18 cellular contexts compared by ENCODE assay signal in genomic region chr19:44949550-44949949, GRCh38. TPM values are rescaled to one million over a fixed set of nuclear protein-coding genes. Genes with fewer than 3 reads are reported as not detected.
DNase-seq lines count a peak whose midpoint lies in the region; ATAC-seq and TF ChIP-seq lines count a peak whose summit lies in the region.
"Had no signal": no experiment of that assay in that cellular context is flagged by ENCODE, and none has a peak within 500 bp of the region (broad histone marks: within the 10 kb centered on the region; RNA-seq: fewer than 3 reads in every experiment).

No MANE protein-coding gene starts in this region.

- H4K91ac ChIP-seq in mesenchymal stem cell (ENCODE audit: low read length): no peak overlapping the region

- H3K9me3 Mint-ChIP-seq in MCF 10A (ENCODE audit: unreplicated experiment): no peaks in the 10 kb centered on the region
- no peaks in the 10 kb centered on the region for H3K9me3 Mint-ChIP-seq in stimulated activated memory B cell treated with anti-CD40 and anti-IgM and Interleukin-4, amounts not matched to agents 10 μg/mL and 1 μg/mL and 100 μg/mL, for 72 hours
- H3K9me3 Mint-ChIP-seq: CD4-positive, CD25-positive, alpha-beta regulatory T cell; H9 had no signal

- H3K27me3 ChIP-seq in breast epithelium (no peaks in the 10 kb centered on the region), layer of hippocampus (ENCODE audit: control insufficient read depth, insufficient read depth, low read length) (no peaks in the 10 kb centered on the region), mesenchymal stem cell (ENCODE audit: control insufficient read depth in 1 of 2, insufficient read depth in 1 of 2, low read length in 2 of 2) (no peaks in the 10 kb centered on the region), body of pancreas (no peaks in the 10 kb centered on the region)

- H2BK15ac ChIP-seq in mesenchymal stem cell (ENCODE audit: low read depth, poor library complexity, severe bottlenecking): no peak overlapping the region

- H2BK12ac ChIP-seq in mesenchymal stem cell (ENCODE audit: low read length in 2 of 2): no peak overlapping the region

- H3K4me3 ChIP-seq in breast epithelium (no peak overlapping the region), mesenchymal stem cell (ENCODE audit: insufficient read depth in 1 of 2, low read depth in 1 of 2, low read length in 2 of 2) (no peak overlapping the region), body of pancreas (no peak overlapping the region)

- peaks cover 6% of the 10 kb centered on the region for H3K4me1 Mint-ChIP-seq in MCF 10A (ENCODE audit: insufficient read depth, unreplicated experiment)
- peaks cover 20% of the 10 kb centered on the region for H3K4me1 Mint-ChIP-seq in stimulated activated memory B cell treated with anti-CD40 and anti-IgM and Interleukin-4, amounts not matched to agents 10 μg/mL and 1 μg/mL and 100 μg/mL, for 72 hours

- H3K27ac ChIP-seq in breast epithelium (no peak overlapping the region), layer of hippocampus (ENCODE audit: low read depth, low read length) (peak overlapping the region; percentile 18), mesenchymal stem cell (ENCODE audit: low read length, poor library complexity, severe bottlenecking) (no peak overlapping the region), body of pancreas (no peak overlapping the region)
- H3K27ac ChIP-seq: 22Rv1 had no signal

- H2AK5ac ChIP-seq in mesenchymal stem cell (ENCODE audit: low read length, severe bottlenecking): no peak overlapping the region

- H3K9me3 ChIP-seq in breast epithelium (no peaks in the 10 kb centered on the region), mesenchymal stem cell (ENCODE audit: control insufficient read depth, low read length) (no peaks in the 10 kb centered on the region), body of pancreas (no peaks in the 10 kb centered on the region)

- H3K36me3 Mint-ChIP-seq in MCF 10A (ENCODE audit: insufficient read depth, unreplicated experiment): peaks cover 12% of the 10 kb centered on the region
- H3K36me3 Mint-ChIP-seq in stimulated activated memory B cell treated with anti-CD40 and anti-IgM and Interleukin-4, amounts not matched to agents 10 μg/mL and 1 μg/mL and 100 μg/mL, for 72 hours: no peaks in the 10 kb centered on the region
- H3K36me3 Mint-ChIP-seq: CD4-positive, CD25-positive, alpha-beta regulatory T cell had no signal

- no TSS peak for BruUV-seq in MCF 10A (replicated peaks; lab: Mats Ljungman, UMichigan)

- no peak overlapping the region for H2BK120ac ChIP-seq in mesenchymal stem cell (ENCODE audit: low read depth, low read length)

- CTCF ChIA-PET in MCF 10A (lab: Yijun Ruan, JAX): interaction anchor here (1.3 to 6.4 kb wide), 2 partner anchors 38 to 46 kb away, joined by 4 to 46 read pairs; no protein-coding TSS in a partner anchor

- peaks cover 0 to 23% of the 10 kb centered on the region in 2 donors for H3K4me1 ChIP-seq in breast epithelium
- peaks cover 5% of the 10 kb centered on the region for H3K4me1 ChIP-seq in mesenchymal stem cell (ENCODE audit: control insufficient read depth, insufficient read depth, low read depth, low read length)
- peaks cover 33% of the 10 kb centered on the region for H3K4me1 ChIP-seq in body of pancreas

- WGBS in mesenchymal stem cell: 90% methylated on average over 9 of the region's 9 CpGs
- 67 to 85% methylated on average over 9 of the region's 9 CpGs for WGBS in body of pancreas, 2 donors

- H2AFZ ChIP-seq in mesenchymal stem cell (ENCODE audit: low read depth, low read length): no peak overlapping the region

- peaks cover 9% of the 10 kb centered on the region for H3K79me1 ChIP-seq in mesenchymal stem cell (replicated peaks; ENCODE audit: low read length, poor library complexity, severe bottlenecking)

- no peak for ATAC-seq in stimulated activated memory B cell treated with anti-CD40 and anti-IgM and Interleukin-4, amounts not matched to agents 10 μg/mL and 1 μg/mL and 100 μg/mL, for 72 hours
- no peak for ATAC-seq in body of pancreas

- H3K4ac ChIP-seq in mesenchymal stem cell (ENCODE audit: low read depth in 1 of 2, low read length in 2 of 2): no peak overlapping the region

- POLR2A ChIA-PET in MCF 10A (lab: Yijun Ruan, JAX): no interaction called here

- no peaks in the 10 kb centered on the region for H3K36me3 ChIP-seq in breast epithelium
- H3K36me3 ChIP-seq in mesenchymal stem cell (ENCODE audit: control insufficient read depth in 1 of 2, insufficient read depth in 2 of 2, low read depth in 1 of 2, low read length in 2 of 2): peaks cover 4 to 15% of the 10 kb centered on the region in 2 experiments
- no peaks in the 10 kb centered on the region for H3K36me3 ChIP-seq in body of pancreas (replicated peaks in 1 of 2; ENCODE audit: insufficient read depth in 1 of 2, low read depth in 2 of 2)

- H4K8ac ChIP-seq in mesenchymal stem cell (ENCODE audit: low read length): no peak overlapping the region

- H3K14ac ChIP-seq in mesenchymal stem cell (ENCODE audit: low read length in 2 of 2): no peak overlapping the region

- TF ChIP-seq POLR2A in breast epithelium (IDR thresholded peaks at IDR 0.05): no peak
- TF ChIP-seq POLR2A in body of pancreas (IDR thresholded peaks at IDR 0.05): no peak

- H3K27ac Mint-ChIP-seq in MCF 10A (ENCODE audit: low read depth, unreplicated experiment): peak overlapping the region; percentile 39
- peak overlapping the region; percentile 1 for H3K27ac Mint-ChIP-seq in stimulated activated memory B cell treated with anti-CD40 and anti-IgM and Interleukin-4, amounts not matched to agents 10 μg/mL and 1 μg/mL and 100 μg/mL, for 72 hours
- H3K27ac Mint-ChIP-seq: CD4-positive, CD25-positive, alpha-beta regulatory T cell; H9 had no signal

- no peaks in the 10 kb centered on the region for H3K27me3 Mint-ChIP-seq in MCF 10A (ENCODE audit: insufficient read depth, unreplicated experiment)
- H3K27me3 Mint-ChIP-seq in stimulated activated memory B cell treated with anti-CD40 and anti-IgM and Interleukin-4, amounts not matched to agents 10 μg/mL and 1 μg/mL and 100 μg/mL, for 72 hours: no peaks in the 10 kb centered on the region
- H3K27me3 Mint-ChIP-seq: CD4-positive, CD25-positive, alpha-beta regulatory T cell had no signal

- TF ChIP-seq CTCF in MCF 10A (IDR thresholded peaks at IDR 0.05; ENCODE audit: unreplicated experiment) (no peak), breast epithelium (IDR thresholded peaks at IDR 0.05) (no peak), body of pancreas (IDR thresholded peaks at IDR 0.05) (no peak)

- DNase-seq in MCF 10A (ENCODE audit: unreplicated experiment): no peak
- no peak for DNase-seq in breast epithelium (ENCODE audit: low spot score in 2 of 2)
- no peak for DNase-seq in mesenchymal stem cell
- DNase-seq in superior temporal gyrus (ENCODE audit: extremely low spot score): no peak
- DNase-seq in body of pancreas: no peak
- no peak for DNase-seq in NCI-H1930 (lab: John Stamatoyannopoulos, UW)
- DNase-seq: Calu3; CD4-positive, CD25-positive, alpha-beta regulatory T cell; DMS79; GOT3; H9 had no signal

- H3K9ac ChIP-seq in mesenchymal stem cell (ENCODE audit: low read length): peak overlapping the region; percentile 21

- no peak overlapping the region for H3K18ac ChIP-seq in mesenchymal stem cell (ENCODE audit: low read depth in 1 of 2, low read length in 2 of 2)

- intact Hi-C loops in MCF 10A (cut with micrococcal nuclease) (no loop called here), breast epithelium (cut with DNase I; ENCODE audit: low total_unique reads) (loop anchor here (5.0 kb wide), 1 partner anchor 42 kb away; the partner anchor contains the start of gene APOE), body of pancreas (cut with DNase I) (no loop called here)

- H3K23ac ChIP-seq in mesenchymal stem cell (ENCODE audit: low read length in 2 of 2): no peak overlapping the region

- H2BK5ac ChIP-seq in mesenchymal stem cell (ENCODE audit: low read depth, low read length, poor library complexity, severe bottlenecking): no peak overlapping the region

- H3K4me2 ChIP-seq in mesenchymal stem cell (ENCODE audit: low read length, poor library complexity, severe bottlenecking): no peak overlapping the region

- no peak overlapping the region for H3K4me3 Mint-ChIP-seq in MCF 10A (ENCODE audit: unreplicated experiment)
- H3K4me3 Mint-ChIP-seq in stimulated activated memory B cell treated with anti-CD40 and anti-IgM and Interleukin-4, amounts not matched to agents 10 μg/mL and 1 μg/mL and 100 μg/mL, for 72 hours: no peak overlapping the region
- H3K4me3 Mint-ChIP-seq: CD4-positive, CD25-positive, alpha-beta regulatory T cell; H9 had no signal

RNA-seq across cellular contexts. Expression of gene APOC2, which starts 3.7 kb away (rescaled TPM):
- total RNA-seq in MCF 10A (2022) (not detected in 2 replicates), breast epithelium (10 to 100 TPM in 1 of 3 donors, under 1 TPM in 1, not detected in 1; 0.48 to 10.7 TPM), body of pancreas (not detected)
- not detected for polyA plus RNA-seq in mesenchymal stem cell (2013, experiment 1 of 2)
- not detected for polyA plus RNA-seq in mesenchymal stem cell (2013, experiment 2 of 2)
- total RNA-seq: A673; Calu3; CD4-positive, CD25-positive, alpha-beta regulatory T cell; G401; H9; HT1080 had no signal
- polyA plus RNA-seq: BJ; CD4-positive, CD25-positive, alpha-beta regulatory T cell had no signal

RNA-seq across cellular contexts. Expression of gene CLPTM1, which starts 5.6 kb away (rescaled TPM):
- 91.3 and 101 TPM in 2 replicates for total RNA-seq in MCF 10A (2022)
- total RNA-seq in breast epithelium: 10 to 100 TPM; 42.0 to 70.5 (median 60.2) TPM
- 97.6 TPM for polyA plus RNA-seq in mesenchymal stem cell (2013, experiment 1 of 2)
- polyA plus RNA-seq in mesenchymal stem cell (2013, experiment 2 of 2): 93.9 TPM
- 10 to 100 TPM; 37.1 to 48.5 TPM for total RNA-seq in body of pancreas

RNA-seq across cellular contexts. Expression of gene APOC4, which starts 7.5 kb away (rescaled TPM):
- total RNA-seq in MCF 10A (2022) (not detected in 2 replicates), breast epithelium (not detected), body of pancreas (not detected)
- not detected for polyA plus RNA-seq in mesenchymal stem cell (2013, experiment 1 of 2)
- not detected for polyA plus RNA-seq in mesenchymal stem cell (2013, experiment 2 of 2)
- total RNA-seq: A673; Calu3; CD4-positive, CD25-positive, alpha-beta regulatory T cell; G401; H9; HT1080 had no signal
- polyA plus RNA-seq: BJ; CD4-positive, CD25-positive, alpha-beta regulatory T cell had no signal

RNA-seq across cellular contexts. Expression of gene APOC1, which starts 35.1 kb away (rescaled TPM):
- 1.1 and 2.7 TPM in 2 replicates for total RNA-seq in MCF 10A (2022)
- total RNA-seq in breast epithelium: 100 to 1,000 TPM in 1 of 3 donors, 10 to 100 TPM in 2; 59.0 to 285 (median 78.7) TPM
- polyA plus RNA-seq in mesenchymal stem cell (2013, experiment 1 of 2): 87.8 TPM
- 82.3 TPM for polyA plus RNA-seq in mesenchymal stem cell (2013, experiment 2 of 2)
- total RNA-seq in body of pancreas: 10 to 100 TPM in 1 of 2 donors, 1 to 10 TPM in 1; 5.4 to 24.1 TPM
- total RNA-seq: CD4-positive, CD25-positive, alpha-beta regulatory T cell had no signal
- polyA plus RNA-seq: CD4-positive, CD25-positive, alpha-beta regulatory T cell had no signal

RNA-seq across cellular contexts. Expression of gene APOE, which starts 44.0 kb away (rescaled TPM):
- total RNA-seq in MCF 10A (2022): 3.3 and 7.0 TPM in 2 replicates
- 1,000 to 10,000 TPM in 2 of 3 donors, 100 to 1,000 TPM in 1; 439 to 1,162 (median 1,092) TPM for total RNA-seq in breast epithelium
- polyA plus RNA-seq in mesenchymal stem cell (2013, experiment 1 of 2): 201 TPM
- polyA plus RNA-seq in mesenchymal stem cell (2013, experiment 2 of 2): 208 TPM
- total RNA-seq in body of pancreas: 100 to 1,000 TPM in 1 of 2 donors, 10 to 100 TPM in 1; 77.6 to 216 TPM
- polyA plus RNA-seq: CD4-positive, CD25-positive, alpha-beta regulatory T cell had no signal
